1 cellular context compared by ENCODE assay signal in genomic region chr4:189940178-189941004, GRCh38.
TF ChIP-seq lines count a peak whose summit lies in the region.

Gene FRG1 (plus strand): TSS chr4:189940872. CDS start chr4:189941010, 138 bp downstream.

TF ChIP-seq in HepG2, 621 proteins besides CTCF, POLR2A, EP300 and RAD21 (continued from another document and continues in another):
- no peak for TF ChIP-seq ZNF281 (CRISPR knock-in tag; IDR thresholded peaks at IDR 0.05; ENCODE audit: borderline replicate concordance)
- TF ChIP-seq ATF5 (CRISPR knock-in tag; IDR thresholded peaks at IDR 0.05; ENCODE audit: low read depth) = no peak
- TF ChIP-seq MLLT10 (CRISPR knock-in tag; IDR thresholded peaks at IDR 0.05) = no peak
- TF ChIP-seq ZNF781 (CRISPR knock-in tag; IDR thresholded peaks at IDR 0.05; ENCODE audit: borderline replicate concordance, not compliant biosample characterization) = peak; percentile 80
- no peak for TF ChIP-seq KDM6A (CRISPR knock-in tag; IDR thresholded peaks at IDR 0.05; ENCODE audit: low read depth)
- TF ChIP-seq ZNF34 (CRISPR knock-in tag; IDR thresholded peaks at IDR 0.05; ENCODE audit: borderline replicate concordance) = no peak
- peak; percentile 87; the same call in 1 of the 2 replicates for TF ChIP-seq ZNF674 (CRISPR knock-in tag; IDR thresholded peaks at IDR 0.05; ENCODE audit: low read depth)
- no peak for TF ChIP-seq ZNF724P (CRISPR knock-in tag; IDR thresholded peaks at IDR 0.05; ENCODE audit: borderline replicate concordance)
- no peak for TF ChIP-seq JARID2 (CRISPR knock-in tag; IDR thresholded peaks at IDR 0.05; ENCODE audit: insufficient replicate concordance)
- TF ChIP-seq KMT2B (CRISPR knock-in tag; IDR thresholded peaks at IDR 0.05) = peak; percentile 98
- peak; percentile 64; the same call in 1 of the 2 replicates for TF ChIP-seq SOX5 (CRISPR knock-in tag; IDR thresholded peaks at IDR 0.05; ENCODE audit: borderline replicate concordance)
- peak; percentile 90 for TF ChIP-seq BORCS8-MEF2B (CRISPR knock-in tag; IDR thresholded peaks at IDR 0.05)
- peak; percentile 86 for TF ChIP-seq ZNF605 (CRISPR knock-in tag; IDR thresholded peaks at IDR 0.05)
- TF ChIP-seq GPBP1L1 (CRISPR knock-in tag; IDR thresholded peaks at IDR 0.05) = no peak
- TF ChIP-seq RARA (CRISPR knock-in tag; IDR thresholded peaks at IDR 0.05) = no peak
- TF ChIP-seq NFYC (CRISPR knock-in tag; IDR thresholded peaks at IDR 0.05) = peak; percentile 81
- no peak for TF ChIP-seq ZNF646 (CRISPR knock-in tag; IDR thresholded peaks at IDR 0.05)
- TF ChIP-seq ZHX2 (IDR thresholded peaks at IDR 0.05; ENCODE audit: low read depth) = peak; percentile 71; the same call in 1 of the 2 replicates
- peak; percentile 90 for TF ChIP-seq ZHX2 (CRISPR knock-in tag; IDR thresholded peaks at IDR 0.05; ENCODE audit: borderline replicate concordance)
- TF ChIP-seq PRDM10 (CRISPR knock-in tag; IDR thresholded peaks at IDR 0.05; ENCODE audit: low read depth) = peak; percentile 67
- no peak for TF ChIP-seq MBD4 (IDR thresholded peaks at IDR 0.05; ENCODE audit: borderline replicate concordance, low read length)
- TF ChIP-seq CBX2 (IDR thresholded peaks at IDR 0.05; ENCODE audit: low read depth, low read length) = no peak
- peak; percentile 95; the same call in 1 of the 2 replicates for TF ChIP-seq CBX2 (CRISPR knock-in tag; IDR thresholded peaks at IDR 0.05; ENCODE audit: low read depth)
- no peak for TF ChIP-seq MTA3 (CRISPR knock-in tag; IDR thresholded peaks at IDR 0.05)
- peak; percentile 63 for TF ChIP-seq CREM (IDR thresholded peaks at IDR 0.05)
- no peak for TF ChIP-seq CREM (CRISPR knock-in tag; IDR thresholded peaks at IDR 0.05)
- TF ChIP-seq PHB2 (IDR thresholded peaks at IDR 0.05; ENCODE audit: partially characterized antibody) = no peak
- no peak for TF ChIP-seq AKNA (CRISPR knock-in tag; IDR thresholded peaks at IDR 0.05; ENCODE audit: borderline replicate concordance)
